20 cellular contexts compared by ENCODE assay signal in genomic region chr9:126062158-126062929, GRCh38.
"Had no signal": no experiment of that assay in that cellular context is flagged by ENCODE, and none has a peak within 500 bp of the region (broad histone marks: within the 10 kb centered on the region; RNA-seq: fewer than 3 reads in every experiment).

No MANE protein-coding gene starts in this region.

- H3K27ac Mint-ChIP-seq: dendritic cell treated with granulocyte-macrophage colony-stimulating factor and Interleukin-4, amounts not matched to agents 40 ng/mL and 50 ng/mL, for 4 days; effector memory CD8-positive, alpha-beta T cell; memory B cell; mesothelial cell of epicardium; natural killer cell; stimulated activated memory B cell treated with anti-CD40 and anti-IgM and Interleukin-4, amounts not matched to agents 10 μg/mL and 1 μg/mL and 100 μg/mL, for 72 hours; stimulated activated naive CD8-positive, alpha-beta T cell treated with anti-CD3 and anti-CD28 coated beads, Interleukin-15, Interleukin-2, amounts not matched to agents 100 ng/mL and 50 ng/mL, for 24 hours had no signal

- H3K4me3 Mint-ChIP-seq: dendritic cell treated with granulocyte-macrophage colony-stimulating factor and Interleukin-4, amounts not matched to agents 40 ng/mL and 50 ng/mL, for 4 days; effector memory CD8-positive, alpha-beta T cell; memory B cell; mesothelial cell of epicardium; natural killer cell; neural crest cell; stimulated activated memory B cell treated with anti-CD40 and anti-IgM and Interleukin-4, amounts not matched to agents 10 μg/mL and 1 μg/mL and 100 μg/mL, for 72 hours; stimulated activated naive CD8-positive, alpha-beta T cell treated with anti-CD3 and anti-CD28 coated beads, Interleukin-15, Interleukin-2, amounts not matched to agents 100 ng/mL and 50 ng/mL, for 24 hours had no signal

- H3K36me3 ChIP-seq: esophagus muscularis mucosa, gastrocnemius medialis, heart right ventricle, ovary, right atrium auricular region, tibial artery had no signal

- H3K27me3 ChIP-seq: ovary, right atrium auricular region had no signal

- H3K36me3 Mint-ChIP-seq: memory B cell; mesothelial cell of epicardium; natural killer cell; stimulated activated memory B cell treated with anti-CD40 and anti-IgM and Interleukin-4, amounts not matched to agents 10 μg/mL and 1 μg/mL and 100 μg/mL, for 72 hours had no signal

- H3K4me3 ChIP-seq: esophagus muscularis mucosa, gastrocnemius medialis, heart right ventricle, ovary, right atrium auricular region, smooth muscle cell, tibial artery had no signal

- DNase-seq: effector memory CD8-positive, alpha-beta T cell; gastrocnemius medialis; heart right ventricle; hypothalamus; natural killer cell; nucleus accumbens; stimulated activated CD4-positive, alpha-beta T cell treated with anti-CD3 and anti-CD28 coated beads, Interleukin-4, amount 100 ng/mL, for 1 hour; tibial artery had no signal

- H3K27ac ChIP-seq: epithelial cell of prostate, esophagus muscularis mucosa, gastrocnemius medialis, heart right ventricle, ovary, right atrium auricular region, tibial artery had no signal

- ATAC-seq: effector memory CD8-positive, alpha-beta T cell; gastrocnemius medialis; heart right ventricle; left lobe of liver; natural killer cell; stimulated activated memory B cell treated with anti-CD40 and anti-IgM and Interleukin-4, amounts not matched to agents 10 μg/mL and 1 μg/mL and 100 μg/mL, for 72 hours had no signal

- H3K9me3 Mint-ChIP-seq: dendritic cell treated with granulocyte-macrophage colony-stimulating factor and Interleukin-4, amounts not matched to agents 40 ng/mL and 50 ng/mL, for 4 days; effector memory CD8-positive, alpha-beta T cell; natural killer cell; neural crest cell; stimulated activated memory B cell treated with anti-CD40 and anti-IgM and Interleukin-4, amounts not matched to agents 10 μg/mL and 1 μg/mL and 100 μg/mL, for 72 hours; stimulated activated naive CD8-positive, alpha-beta T cell treated with anti-CD3 and anti-CD28 coated beads, Interleukin-15, Interleukin-2, amounts not matched to agents 100 ng/mL and 50 ng/mL, for 24 hours had no signal

- H3K4me1 ChIP-seq: gastrocnemius medialis, heart right ventricle, right atrium auricular region, tibial artery had no signal

- H3K9me3 ChIP-seq: gastrocnemius medialis, heart right ventricle, ovary, right atrium auricular region, tibial artery had no signal

- H3K4me1 Mint-ChIP-seq: natural killer cell; stimulated activated memory B cell treated with anti-CD40 and anti-IgM and Interleukin-4, amounts not matched to agents 10 μg/mL and 1 μg/mL and 100 μg/mL, for 72 hours had no signal
